ENCODE assay signal across 19 cellular contexts in genomic region chr7:50389961-50390360, GRCh38.
A peak's percentile ranks its signal among the peaks of the same experiment; 100 is the strongest.
DNase-seq lines count a peak whose midpoint lies in the region; ATAC-seq and TF ChIP-seq lines count a peak whose summit lies in the region.
"Had no signal": no experiment of that assay in that cellular context is flagged by ENCODE, and none has a peak within 500 bp of the region (broad histone marks: within the 10 kb centered on the region; RNA-seq: fewer than 3 reads in every experiment).

No MANE protein-coding gene starts in this region.

- H3K36me3 Mint-ChIP-seq in activated CD8-positive, alpha-beta T cell treated with anti-CD3 and anti-CD28 coated beads for 36 hours (ENCODE audit: low read depth) = peaks cover 84% of the 10 kb centered on the region
- H3K36me3 Mint-ChIP-seq in central memory CD8-positive, alpha-beta T cell (ENCODE audit: insufficient read depth) = peaks cover 77% of the 10 kb centered on the region
- H3K36me3 Mint-ChIP-seq: neural progenitor cell had no signal

- H3K27ac Mint-ChIP-seq in activated CD8-positive, alpha-beta T cell treated with anti-CD3 and anti-CD28 coated beads for 36 hours = peak overlapping the region; percentile 98
- H3K27ac Mint-ChIP-seq in central memory CD8-positive, alpha-beta T cell (ENCODE audit: low read depth) = peak overlapping the region; percentile 91
- peak overlapping the region; percentile 12 to 74 for H3K27ac Mint-ChIP-seq in stimulated activated naive CD8-positive, alpha-beta T cell treated with anti-CD3 and anti-CD28 coated beads, Interleukin-15, amount 100 ng/mL, for 72 hours
- H3K27ac Mint-ChIP-seq: neural progenitor cell had no signal

- no peak overlapping the region for H2BK5ac ChIP-seq in mesendoderm (ENCODE audit: low read length)

- H3K4me3 Mint-ChIP-seq in activated CD8-positive, alpha-beta T cell treated with anti-CD3 and anti-CD28 coated beads for 36 hours = no peak overlapping the region
- no peak overlapping the region for H3K4me3 Mint-ChIP-seq in central memory CD8-positive, alpha-beta T cell
- H3K4me3 Mint-ChIP-seq in stimulated activated naive CD8-positive, alpha-beta T cell treated with anti-CD3 and anti-CD28 coated beads, Interleukin-15, amount 100 ng/mL, for 72 hours = no peak overlapping the region
- H3K4me3 Mint-ChIP-seq: neural progenitor cell had no signal

- H3K27me3 ChIP-seq in H7 (ENCODE audit: control insufficient read depth, insufficient read depth, low read length) (no peaks in the 10 kb centered on the region), mesendoderm (ENCODE audit: insufficient read depth, low read length, poor library complexity) (no peaks in the 10 kb centered on the region)
- H3K27me3 ChIP-seq: brain microvascular endothelial cell, neural progenitor cell had no signal

- H3K79me2 ChIP-seq in mesendoderm (ENCODE audit: control insufficient read depth, insufficient read depth, low read length) = no peaks in the 10 kb centered on the region

- no peaks in the 10 kb centered on the region for H3K4me1 ChIP-seq in mesendoderm (ENCODE audit: control insufficient read depth, low read depth, low read length)
- H3K4me1 ChIP-seq: Caco-2, neural progenitor cell, SJCRH30 had no signal

- intact Hi-C loops in activated CD8-positive, alpha-beta T cell treated with anti-CD3 and anti-CD28 coated beads for 36 hours (cut with micrococcal nuclease) = no loop called here

- H3K9me3 Mint-ChIP-seq in activated CD8-positive, alpha-beta T cell treated with anti-CD3 and anti-CD28 coated beads for 36 hours = no peaks in the 10 kb centered on the region
- no peaks in the 10 kb centered on the region for H3K9me3 Mint-ChIP-seq in central memory CD8-positive, alpha-beta T cell
- H3K9me3 Mint-ChIP-seq in stimulated activated naive CD8-positive, alpha-beta T cell treated with anti-CD3 and anti-CD28 coated beads, Interleukin-15, amount 100 ng/mL, for 72 hours = no peaks in the 10 kb centered on the region

- no peak overlapping the region for H2AK5ac ChIP-seq in mesendoderm (ENCODE audit: low read length)

- H2BK120ac ChIP-seq in mesendoderm (ENCODE audit: low read depth, low read length) = no peak overlapping the region

- POLR2A ChIA-PET in activated CD8-positive, alpha-beta T cell treated with anti-CD3 and anti-CD28 coated beads for 36 hours (lab: Charles Lee) = interaction anchor here (1.1 to 4.0 kb wide), 5 partner anchors 8 to 27 kb away, joined by 3 to 22 read pairs (median 4); no protein-coding TSS in a partner anchor

- CTCF ChIA-PET in activated CD8-positive, alpha-beta T cell treated with anti-CD3 and anti-CD28 coated beads for 36 hours (lab: Charles Lee) = interaction anchor here (1.7 kb wide), 1 partner anchor 28 kb away, joined by 7 read pairs; no protein-coding TSS in a partner anchor

- H3K9ac ChIP-seq in mesendoderm (ENCODE audit: low read length) = no peak overlapping the region
- H3K9ac ChIP-seq: neural progenitor cell had no signal

- no peak overlapping the region for H3K4me3 ChIP-seq in H7 (ENCODE audit: insufficient read depth, low read depth, low read length)
- H3K4me3 ChIP-seq in mesendoderm (ENCODE audit: low read length) = no peak overlapping the region
- H3K4me3 ChIP-seq: neural progenitor cell, PC-9, SJCRH30 had no signal

- no peak overlapping the region for H4K5ac ChIP-seq in mesendoderm (ENCODE audit: low read length)

- no peak overlapping the region for H3K56ac ChIP-seq in mesendoderm (ENCODE audit: low read length)

- H3K18ac ChIP-seq in mesendoderm (ENCODE audit: low read length) = no peak overlapping the region

- peak; percentile 25 to 33 for DNase-seq in stimulated activated CD8-positive, alpha-beta memory T cell treated with anti-CD3 and anti-CD28 coated beads, Interleukin-7, amount 100 ng/mL, for 4 hours (ENCODE audit: low read depth in 2 of 2)
- no peak for DNase-seq in stimulated activated CD8-positive, alpha-beta memory T cell treated with anti-CD3 and anti-CD28 coated beads, Interleukin-4, amount 100 ng/mL, for 48 hours
- DNase-seq in activated CD8-positive, alpha-beta T cell treated with anti-CD3 and anti-CD28 coated beads for 36 hours = peak; percentile 50
- no peak for DNase-seq in central memory CD8-positive, alpha-beta T cell (ENCODE audit: low spot score in 2 of 2)
- no peak for DNase-seq in stimulated activated naive CD8-positive, alpha-beta T cell treated with anti-CD3 and anti-CD28 coated beads, Interleukin-15, amount 100 ng/mL, for 72 hours
- DNase-seq in H7 = no peak
- no peak for DNase-seq in mesendoderm
- DNase-seq in NCI-H2171 (lab: John Stamatoyannopoulos, UW) = no peak
- DNase-seq: brain microvascular endothelial cell, Caco-2, foreskin fibroblast, GOT3, kidney glomerular epithelial cell, NCI-H1436 treated with DMSO at 0.1 percent for 48 hours, PC-9, SJCRH30, substantia nigra, T1000 had no signal

- no peaks in the 10 kb centered on the region for H3K27me3 Mint-ChIP-seq in activated CD8-positive, alpha-beta T cell treated with anti-CD3 and anti-CD28 coated beads for 36 hours
- H3K27me3 Mint-ChIP-seq in central memory CD8-positive, alpha-beta T cell = no peaks in the 10 kb centered on the region
- no peaks in the 10 kb centered on the region for H3K27me3 Mint-ChIP-seq in stimulated activated naive CD8-positive, alpha-beta T cell treated with anti-CD3 and anti-CD28 coated beads, Interleukin-15, amount 100 ng/mL, for 72 hours

- H3K79me1 ChIP-seq in mesendoderm (ENCODE audit: low read length) = no peaks in the 10 kb centered on the region

- H3K36me3 ChIP-seq in H7 (replicated peaks; ENCODE audit: control insufficient read depth, insufficient read depth, low read length) (no peaks in the 10 kb centered on the region), mesendoderm (ENCODE audit: control insufficient read depth, insufficient read depth, low read length) (no peaks in the 10 kb centered on the region)
- H3K36me3 ChIP-seq: brain microvascular endothelial cell, neural progenitor cell, SJCRH30 had no signal

- H3K27ac ChIP-seq in mesendoderm (ENCODE audit: low read depth, low read length) = no peak overlapping the region
- H3K27ac ChIP-seq: brain microvascular endothelial cell, neural progenitor cell, PC-9, SJCRH30 had no signal

- no peak overlapping the region for H3K23ac ChIP-seq in mesendoderm (ENCODE audit: low read length)

- H3K4me1 Mint-ChIP-seq in activated CD8-positive, alpha-beta T cell treated with anti-CD3 and anti-CD28 coated beads for 36 hours (ENCODE audit: low read depth) = peaks cover 81% of the 10 kb centered on the region
- H3K4me1 Mint-ChIP-seq in central memory CD8-positive, alpha-beta T cell = peaks cover 70% of the 10 kb centered on the region
- H3K4me1 Mint-ChIP-seq in stimulated activated naive CD8-positive, alpha-beta T cell treated with anti-CD3 and anti-CD28 coated beads, Interleukin-15, amount 100 ng/mL, for 72 hours = peaks cover 82% of the 10 kb centered on the region

- H4K8ac ChIP-seq in mesendoderm (ENCODE audit: low read depth, low read length) = no peak overlapping the region

- ATAC-seq in activated CD8-positive, alpha-beta T cell treated with anti-CD3 and anti-CD28 coated beads for 36 hours = peak; percentile 15
- no peak for ATAC-seq in central memory CD8-positive, alpha-beta T cell (replicated peaks; ENCODE audit: extremely low read depth, poor library complexity, severe bottlenecking)
- no peak for ATAC-seq in stimulated activated naive CD8-positive, alpha-beta T cell treated with anti-CD3 and anti-CD28 coated beads, Interleukin-15, amount 100 ng/mL, for 72 hours

- no peak overlapping the region for H2BK15ac ChIP-seq in mesendoderm (replicated peaks; ENCODE audit: low read depth)

- no peak overlapping the region for H3K4ac ChIP-seq in mesendoderm (ENCODE audit: low read depth, low read length)

- TF ChIP-seq CTCF in activated CD8-positive, alpha-beta T cell treated with anti-CD3 and anti-CD28 coated beads for 36 hours (IDR thresholded peaks at IDR 0.05) = no peak

- H3K4me2 ChIP-seq in mesendoderm (ENCODE audit: low read length) = no peak overlapping the region
- H3K4me2 ChIP-seq: neural progenitor cell, PC-9 had no signal

- no CpG with 5 or more reads among the region's 3 CpGs for WGBS in mesendoderm (ENCODE audit: extremely low coverage, insufficient coverage, low lambda C conversion rate)

Comparison
In these comparisons a context has a peak if more than half of its experiments do, and no peak if none do; other contexts are left out.
1. DNase-seq: peak in stimulated activated CD8-positive, alpha-beta memory T cell treated with anti-CD3 and anti-CD28 coated beads, Interleukin-7, amount 100 ng/mL, for 4 hours (2 of 2) and activated CD8-positive, alpha-beta T cell treated with anti-CD3 and anti-CD28 coated beads for 36 hours (single experiment); none in stimulated activated CD8-positive, alpha-beta memory T cell treated with anti-CD3 and anti-CD28 coated beads, Interleukin-4, amount 100 ng/mL, for 48 hours (single experiment), central memory CD8-positive, alpha-beta T cell (0 of 2), stimulated activated naive CD8-positive, alpha-beta T cell treated with anti-CD3 and anti-CD28 coated beads, Interleukin-15, amount 100 ng/mL, for 72 hours (0 of 2), H7 (single experiment), mesendoderm (single experiment) and NCI-H2171 (single experiment).
2. H3K27ac Mint-ChIP-seq: peak in every context shown above with its lines; median percentile 98 in activated CD8-positive, alpha-beta T cell treated with anti-CD3 and anti-CD28 coated beads for 36 hours; 91 in central memory CD8-positive, alpha-beta T cell; 43 in stimulated activated naive CD8-positive, alpha-beta T cell treated with anti-CD3 and anti-CD28 coated beads, Interleukin-15, amount 100 ng/mL, for 72 hours.